In genomic region chr1:58823481-58824010, GRCh38 we compare ENCODE assay signal across 1 cellular context.
TF ChIP-seq lines count a peak whose summit lies in the region.

No MANE protein-coding gene starts in this region.

TF ChIP-seq in GM23338, 12 proteins besides CTCF, POLR2A, EP300 and RAD21 (continued from another document):
- no peak for TF ChIP-seq ZNF462 (CRISPR knock-in tag; IDR thresholded peaks at IDR 0.05)
- TF ChIP-seq EZH2 (IDR thresholded peaks at IDR 0.05; ENCODE audit: low read depth, unreplicated experiment): no peak
